Comparison of ENCODE assay signal across 16 cellular contexts in the genomic region with DNA sequence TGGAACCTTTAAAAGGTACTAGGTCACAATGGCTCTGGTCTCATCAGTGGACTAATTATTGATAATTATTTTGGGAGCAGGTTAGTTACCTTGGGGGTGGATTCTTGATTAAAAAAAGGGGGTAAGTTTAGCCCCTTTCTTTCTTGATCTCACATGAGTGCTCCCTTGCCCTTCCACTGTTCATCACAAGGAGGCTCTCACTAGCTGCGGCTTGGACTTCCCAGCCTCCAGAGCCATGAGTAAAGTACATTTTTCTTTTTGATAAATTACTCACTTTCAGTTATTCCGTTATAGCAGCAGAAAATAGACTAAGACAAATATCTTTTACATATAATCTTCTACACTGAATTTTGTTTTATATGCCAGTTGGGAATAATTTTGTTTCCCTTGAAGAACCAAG.
DNase-seq lines count a peak whose midpoint lies in the region; ATAC-seq and TF ChIP-seq lines count a peak whose summit lies in the region.
"Had no signal": no experiment of that assay in that cellular context is flagged by ENCODE, and none has a peak within 500 bp of the region (broad histone marks: within the 10 kb centered on the region; RNA-seq: fewer than 3 reads in every experiment).

No MANE protein-coding gene starts in this region.

- no peak overlapping the region for H3K27ac Mint-ChIP-seq in activated CD8-positive, alpha-beta T cell treated with anti-CD3 and anti-CD28 coated beads, Interleukin-2, amount 10 ng/mL, durations not matched to agents 7 days and 5 days
- H3K27ac Mint-ChIP-seq: CD8-positive, alpha-beta T cell had no signal

- no peak overlapping the region for H3K4me3 Mint-ChIP-seq in activated CD8-positive, alpha-beta T cell treated with anti-CD3 and anti-CD28 coated beads, Interleukin-2, amount 10 ng/mL, durations not matched to agents 7 days and 5 days
- no peak overlapping the region for H3K4me3 Mint-ChIP-seq in activated T-cell treated with anti-CD3 and anti-CD28 coated beads, Interleukin-2, amount 50 U/mL, for 4 hours
- H3K4me3 Mint-ChIP-seq: CD8-positive, alpha-beta T cell had no signal

- H3K27me3 ChIP-seq in cardiac muscle cell (no peaks in the 10 kb centered on the region), heart left ventricle (no peaks in the 10 kb centered on the region)
- H3K27me3 ChIP-seq: MG63 had no signal

- H3K4me3 ChIP-seq in cardiac muscle cell (no peak overlapping the region), heart left ventricle (no peak overlapping the region), epithelial cell of proximal tubule (ENCODE audit: low read depth, low read length) (no peak overlapping the region)
- H3K4me3 ChIP-seq: MG63 had no signal

- no peak for TF ChIP-seq POLR2A in heart left ventricle (IDR thresholded peaks at IDR 0.05)

- no peaks in the 10 kb centered on the region for H3K9me3 ChIP-seq in cardiac muscle cell (ENCODE audit: low read depth)
- no peaks in the 10 kb centered on the region for H3K9me3 ChIP-seq in heart left ventricle
- H3K9me3 ChIP-seq: MG63 had no signal

- H3K4me1 ChIP-seq in cardiac muscle cell (ENCODE audit: low read depth), result no peaks in the 10 kb centered on the region
- no peaks in the 10 kb centered on the region for H3K4me1 ChIP-seq in heart left ventricle

- 79 to 87% (median 82%) methylated on average over 2 of the region's 2 CpGs for WGBS in heart left ventricle, 4 donors

- no peaks in the 10 kb centered on the region for H3K4me1 Mint-ChIP-seq in activated CD8-positive, alpha-beta T cell treated with anti-CD3 and anti-CD28 coated beads, Interleukin-2, amount 10 ng/mL, durations not matched to agents 7 days and 5 days (ENCODE audit: low read depth)
- no peaks in the 10 kb centered on the region for H3K4me1 Mint-ChIP-seq in activated T-cell treated with anti-CD3 and anti-CD28 coated beads, Interleukin-2, amount 50 U/mL, for 4 hours (ENCODE audit: low read depth)

- H3K27ac ChIP-seq in cardiac muscle cell (no peak overlapping the region), heart left ventricle (no peak overlapping the region)

- intact Hi-C loops in heart left ventricle (cut with DNase I), result no loop called here

- CTCF ChIA-PET in activated CD8-positive, alpha-beta T cell treated with anti-CD3 and anti-CD28 coated beads, Interleukin-2, amount 10 ng/mL, durations not matched to agents 7 days and 5 days (lab: Charles Lee), result no interaction called here

- DNase-seq in cardiac muscle cell (ENCODE audit: low read depth in 1 of 2, low spot score in 1 of 2), result no peak
- DNase-seq in heart left ventricle, result no peak
- peak; percentile 8 for DNase-seq in UCSD-AML1 (lab: John Stamatoyannopoulos, UW; ENCODE audit: unreplicated experiment)
- no peak for DNase-seq in epithelial cell of proximal tubule (ENCODE audit: low read depth)
- DNase-seq in activated CD8-positive, alpha-beta T cell treated with anti-CD3 and anti-CD28 coated beads, Interleukin-2, amount 10 ng/mL, durations not matched to agents 7 days and 5 days, result no peak
- DNase-seq in activated T-cell treated with anti-CD3 and anti-CD28 coated beads, Interleukin-2, amount 50 U/mL, for 4 hours, result no peak
- no peak for DNase-seq in HuH-7.5 (ENCODE audit: low spot score)
- DNase-seq in occipital lobe (lab: John Stamatoyannopoulos, UW), result no peak
- DNase-seq: CD8-positive, alpha-beta T cell; GF-D8; KG1; MG63; NCI-H1105 treated with DMSO at 0.1 percent for 48 hours; NCI-H187 treated with DMSO at 0.1 percent for 48 hours; NCI-H510A; RPMI8226 had no signal

- H3K27me3 Mint-ChIP-seq in activated CD8-positive, alpha-beta T cell treated with anti-CD3 and anti-CD28 coated beads, Interleukin-2, amount 10 ng/mL, durations not matched to agents 7 days and 5 days (ENCODE audit: low read depth), result no peaks in the 10 kb centered on the region
- H3K27me3 Mint-ChIP-seq in activated T-cell treated with anti-CD3 and anti-CD28 coated beads, Interleukin-2, amount 50 U/mL, for 4 hours (ENCODE audit: low read depth), result no peaks in the 10 kb centered on the region

- H3K36me3 Mint-ChIP-seq in activated CD8-positive, alpha-beta T cell treated with anti-CD3 and anti-CD28 coated beads, Interleukin-2, amount 10 ng/mL, durations not matched to agents 7 days and 5 days (ENCODE audit: low read depth), result no peaks in the 10 kb centered on the region
- H3K36me3 Mint-ChIP-seq in activated T-cell treated with anti-CD3 and anti-CD28 coated beads, Interleukin-2, amount 50 U/mL, for 4 hours (ENCODE audit: insufficient read depth), result no peaks in the 10 kb centered on the region
- H3K36me3 Mint-ChIP-seq: CD8-positive, alpha-beta T cell had no signal

- peak; percentile 3 for TF ChIP-seq CTCF in cardiac muscle cell (IDR thresholded peaks at IDR 0.05; ENCODE audit: low read depth, low read length)
- no peak for TF ChIP-seq CTCF in heart left ventricle (IDR thresholded peaks at IDR 0.05)
- peak; percentile 17 for TF ChIP-seq CTCF in epithelial cell of proximal tubule (conservative IDR thresholded peaks at IDR 0.05; ENCODE audit: low read depth, low read length)

- POLR2A ChIA-PET in activated CD8-positive, alpha-beta T cell treated with anti-CD3 and anti-CD28 coated beads, Interleukin-2, amount 10 ng/mL, durations not matched to agents 7 days and 5 days (lab: Charles Lee), result no interaction called here

- H3K9me3 Mint-ChIP-seq in activated CD8-positive, alpha-beta T cell treated with anti-CD3 and anti-CD28 coated beads, Interleukin-2, amount 10 ng/mL, durations not matched to agents 7 days and 5 days (ENCODE audit: insufficient read depth), result no peaks in the 10 kb centered on the region
- peaks cover 6% of the 10 kb centered on the region for H3K9me3 Mint-ChIP-seq in activated T-cell treated with anti-CD3 and anti-CD28 coated beads, Interleukin-2, amount 50 U/mL, for 4 hours

- ATAC-seq in heart left ventricle, result no peak
- ATAC-seq in activated CD8-positive, alpha-beta T cell treated with anti-CD3 and anti-CD28 coated beads, Interleukin-2, amount 10 ng/mL, durations not matched to agents 7 days and 5 days, result no peak
- ATAC-seq in activated T-cell treated with anti-CD3 and anti-CD28 coated beads, Interleukin-2, amount 50 U/mL, for 4 hours, result no peak
- ATAC-seq: CD8-positive, alpha-beta T cell had no signal

- H3K36me3 ChIP-seq in cardiac muscle cell (no peaks in the 10 kb centered on the region), heart left ventricle (no peaks in the 10 kb centered on the region)
- H3K36me3 ChIP-seq: MG63 had no signal

Comparison
In these comparisons a context has a peak if more than half of its experiments do, and no peak if none do; other contexts are left out.
1. CTCF ChIP-seq: peak in cardiac muscle cell (single experiment) and epithelial cell of proximal tubule (single experiment); none in heart left ventricle (0 of 12).